In genomic region chr12:108665608-108666202, GRCh38 we compare ENCODE assay signal across 10 cellular contexts. TPM values are rescaled to one million over a fixed set of nuclear protein-coding genes. Genes with fewer than 3 reads are reported as not detected.
A peak's percentile ranks its signal among the peaks of the same experiment; 100 is the strongest.
DNase-seq lines count a peak whose midpoint lies in the region; ATAC-seq and TF ChIP-seq lines count a peak whose summit lies in the region.
"Had no signal": no experiment of that assay in that cellular context is flagged by ENCODE, and none has a peak within 500 bp of the region (broad histone marks: within the 10 kb centered on the region; RNA-seq: fewer than 3 reads in every experiment).

No MANE protein-coding gene starts in this region.

- H3K4me3 ChIP-seq in SJCRH30 = no peak overlapping the region
- H3K4me3 ChIP-seq in gastroesophageal sphincter = no peak overlapping the region
- H3K4me3 ChIP-seq in trophoblast cell (ENCODE audit: low read depth, low read length) = no peak overlapping the region

- no peaks in the 10 kb centered on the region for H3K79me1 ChIP-seq in trophoblast cell (ENCODE audit: low read length)

- peaks cover 59% of the 10 kb centered on the region for H3K4me1 Mint-ChIP-seq in CD14-positive monocyte

- peaks cover 8% of the 10 kb centered on the region for H3K79me2 ChIP-seq in trophoblast cell (ENCODE audit: control insufficient read depth, insufficient read depth, low read length, poor library complexity)

- no peak for TF ChIP-seq EP300 in gastroesophageal sphincter (IDR thresholded peaks at IDR 0.05)

- H3K4ac ChIP-seq in trophoblast cell (ENCODE audit: low read depth, low read length) = no peak overlapping the region

- H2BK12ac ChIP-seq in trophoblast cell (ENCODE audit: low read length) = no peak overlapping the region

- no peak for TF ChIP-seq POLR2A in gastroesophageal sphincter (IDR thresholded peaks at IDR 0.05)

- H3K9me3 Mint-ChIP-seq in CD14-positive monocyte = peaks cover 0 to 3% (median 0%) of the 10 kb centered on the region in 7 donors
- H3K9me3 Mint-ChIP-seq: central memory CD8-positive, alpha-beta T cell had no signal

- no peak overlapping the region for H3K9ac ChIP-seq in trophoblast cell (ENCODE audit: low read length)

- H3K36me3 ChIP-seq in SJCRH30 (0 out of 2 replicates have a peak, but pooled peaks cover 3% of the 10 kb centered on the region), gastroesophageal sphincter (peaks cover 0 to 12% of the 10 kb centered on the region in 2 donors), trophoblast cell (ENCODE audit: control insufficient read depth in 1 of 2, insufficient read depth in 2 of 2, low read length in 2 of 2) (peaks cover 8 to 13% of the 10 kb centered on the region in 2 experiments)

- no peak overlapping the region for H4K12ac ChIP-seq in trophoblast cell (ENCODE audit: low read depth, low read length)

- no peak for DNase-seq in CD14-positive monocyte (ENCODE audit: low spot score)
- no peak for DNase-seq in SJCRH30
- DNase-seq in trophoblast cell = no peak
- no peak for DNase-seq in cortex of kidney (lab: John Stamatoyannopoulos, UW)
- no peak for DNase-seq in kidney glomerular epithelial cell (lab: John Stamatoyannopoulos, UW)
- DNase-seq: activated CD4-positive, alpha-beta T cell treated with anti-CD3 and anti-CD28 coated beads, Interleukin-2, amount 50 U/mL, for 1 hour had no signal

- H3K14ac ChIP-seq in trophoblast cell (ENCODE audit: low read length) = no peak overlapping the region

- no peak overlapping the region for H2AFZ ChIP-seq in trophoblast cell (ENCODE audit: insufficient read depth, low read length, poor library complexity)

- H3K27ac ChIP-seq in SJCRH30 (peak overlapping the region; percentile 6; the same call in 1 of the 2 replicates), gastroesophageal sphincter (peak overlapping the region; percentile 85 to 100 (median 88)), trophoblast cell (ENCODE audit: low read depth, low read length) (peak overlapping the region; percentile 43)

- H2AK5ac ChIP-seq in trophoblast cell (ENCODE audit: low read length) = no peak overlapping the region

- WGBS in gastroesophageal sphincter (ENCODE audit: low coverage in 1 of 2), 2 donors = 46 to 50% methylated on average over 5 to 6 of the region's 6 CpGs
- WGBS in trophoblast cell (ENCODE audit: extremely low coverage, insufficient coverage, insufficient read length) = no CpG with 5 or more reads among the region's 6 CpGs

- no peak overlapping the region for H3K18ac ChIP-seq in trophoblast cell (ENCODE audit: low read length)

- TF ChIP-seq CTCF in CD14-positive monocyte (IDR thresholded peaks at IDR 0.05) (no peak), gastroesophageal sphincter (IDR thresholded peaks at IDR 0.05) (no peak)

- H3K36me3 Mint-ChIP-seq in CD14-positive monocyte = peaks cover 40 to 51% of the 10 kb centered on the region in 2 donors

- no peak overlapping the region for H3K4me2 ChIP-seq in trophoblast cell (ENCODE audit: low read length)

- H2BK5ac ChIP-seq in trophoblast cell (ENCODE audit: low read depth, low read length, poor library complexity) = no peak overlapping the region

- H3K4me1 ChIP-seq in SJCRH30 (peaks cover 28% of the 10 kb centered on the region), gastroesophageal sphincter (peaks cover 43 to 89% (median 44%) of the 10 kb centered on the region in 3 donors), trophoblast cell (ENCODE audit: control insufficient read depth in 1 of 2, insufficient read depth in 2 of 2, low read length in 2 of 2) (peaks cover 13% of the 10 kb centered on the region in 2 experiments)

- no peak overlapping the region for H4K8ac ChIP-seq in trophoblast cell (ENCODE audit: low read depth, low read length)

- ATAC-seq in gastroesophageal sphincter (no peak), HG03520 (IDR thresholded peaks at IDR 0.05; ENCODE audit: unreplicated experiment) (no peak), HG03095 (IDR thresholded peaks at IDR 0.05; ENCODE audit: unreplicated experiment) (no peak)

- peak overlapping the region; percentile 97 to 99 (median 99) for H3K27ac Mint-ChIP-seq in CD14-positive monocyte

- H3K27me3 Mint-ChIP-seq in CD14-positive monocyte (ENCODE audit: low read depth in 3 of 3) = no peaks in the 10 kb centered on the region
- H3K27me3 Mint-ChIP-seq: central memory CD8-positive, alpha-beta T cell had no signal

- no peak overlapping the region for H3K23ac ChIP-seq in trophoblast cell (ENCODE audit: low read length)

- peak overlapping the region in 1 of 2 donors; percentile 13 for H3K4me3 Mint-ChIP-seq in CD14-positive monocyte
- H3K4me3 Mint-ChIP-seq: central memory CD8-positive, alpha-beta T cell had no signal

- no peak overlapping the region for H4K91ac ChIP-seq in trophoblast cell (ENCODE audit: low read depth, low read length)

- intact Hi-C loops in CD14-positive monocyte (cut with micrococcal nuclease) = loop anchor here (2.0 to 10.0 kb wide), 6 partner anchors 37 to 289 kb away; partner anchors contain the start of genes CORO1C (in 1 of the 2) and ISCU (in 1 of the 2)

- H3K27me3 ChIP-seq in SJCRH30 (no peaks in the 10 kb centered on the region), gastroesophageal sphincter (no peaks in the 10 kb centered on the region), trophoblast cell (ENCODE audit: insufficient read depth, low read length) (no peaks in the 10 kb centered on the region)

- H2BK120ac ChIP-seq in trophoblast cell (ENCODE audit: insufficient read depth, low read length, poor library complexity) = no peak overlapping the region

- no peaks in the 10 kb centered on the region for H3K9me3 ChIP-seq in SJCRH30 (replicated peaks)
- H3K9me3 ChIP-seq in gastroesophageal sphincter = no peaks in the 10 kb centered on the region
- H3K9me3 ChIP-seq in trophoblast cell (ENCODE audit: insufficient read depth, low read depth, low read length) = no peaks in the 10 kb centered on the region

RNA-seq across cellular contexts. Expression of gene SELPLG, which starts 32.0 kb away (rescaled TPM):
- polyA plus RNA-seq in CD14-positive monocyte = 100 to 1,000 TPM; 247 to 349 TPM
- 0.15 and 0.32 TPM in 2 replicates for total RNA-seq in SJCRH30 (2014; rRNA removed; shearing (Covaris generic))
- 10 to 100 TPM in 1 of 4 donors, 1 to 10 TPM in 3; 3.6 to 12.4 (median 5.5) TPM for total RNA-seq in gastroesophageal sphincter
- 3.6 and 3.7 TPM in 2 replicates for polyA plus RNA-seq in trophoblast cell (2013)

Comparison
In these comparisons a context has a peak if more than half of its experiments do, and no peak if none do; other contexts are left out.
1. H3K27ac ChIP-seq: peak in every context shown above with its lines; median percentile 88 in gastroesophageal sphincter; 43 in trophoblast cell; 6 in SJCRH30.